25 cellular contexts compared by ENCODE assay signal in genomic region chr9:33976414-33976813, GRCh38.
"Had no signal": no experiment of that assay in that cellular context is flagged by ENCODE, and none has a peak within 500 bp of the region (broad histone marks: within the 10 kb centered on the region; RNA-seq: fewer than 3 reads in every experiment).

No MANE protein-coding gene starts in this region.

- H3K4me1 Mint-ChIP-seq: IgD-negative memory B cell had no signal

- H3K27me3 Mint-ChIP-seq: IgD-negative memory B cell had no signal

- H3K4me3 Mint-ChIP-seq: IgD-negative memory B cell had no signal

- H3K9me3 ChIP-seq: MG63, SJCRH30 had no signal

- H3K27me3 ChIP-seq: MG63, SJCRH30 had no signal

- ATAC-seq: HepG2, Panc1, Right ventricle myocardium inferior, SK-N-SH treated with all-trans-retinoic acid at 6 μM for 48 hours had no signal

- H3K27ac ChIP-seq: SJCRH30 had no signal

- H3K4me3 ChIP-seq: MG63, SJCRH30 had no signal

- DNase-seq: Karpas-422, KG1, MG63, NCI-H1092, NCI-H1105 treated with DMSO at 0.1 percent for 48 hours, NCI-H1417 treated with DMSO at 0.1 percent for 48 hours, NCI-H146, NCI-H1694 treated with DMSO at 0.1 percent for 48 hours, NCI-H1930, NCI-H2081, NCI-H2107, NCI-H2171, NCI-H226, NCI-H446, NCI-H510A, NCI-H524 treated with DMSO at 0.1 percent for 48 hours, NCI-H69, NCI-H774, SHP77 treated with DMSO at 0.1 percent for 48 hours, SJCRH30 had no signal

- H3K4me1 ChIP-seq: SJCRH30 had no signal

- H3K9me3 Mint-ChIP-seq: IgD-negative memory B cell had no signal
